ENCODE assay signal across 1 cellular context in the genomic region with DNA sequence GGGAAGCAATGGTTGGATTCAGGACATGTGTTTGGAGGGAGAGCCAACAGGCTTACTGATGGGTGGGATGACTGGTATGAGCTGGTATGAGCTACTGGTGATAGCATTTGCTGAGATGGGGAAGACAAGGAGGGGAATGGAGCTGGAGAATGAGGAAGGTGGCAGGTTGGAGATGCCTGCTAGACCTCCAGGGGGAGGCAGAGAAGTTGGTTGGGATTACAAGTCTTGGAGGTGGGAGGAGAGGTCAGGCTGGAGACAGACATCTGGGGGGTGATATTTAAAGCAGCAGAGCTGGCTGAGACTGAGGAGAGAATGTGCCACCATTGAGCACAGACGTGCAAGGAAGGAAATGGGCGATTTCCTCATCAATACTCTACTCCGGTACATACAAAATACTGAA.
TF ChIP-seq lines count a peak whose summit lies in the region.

No MANE protein-coding gene starts in this region.

TF ChIP-seq in GM23338, 12 proteins besides CTCF, POLR2A, EP300 and RAD21:
- TF ChIP-seq EZH2 (IDR thresholded peaks at IDR 0.05; ENCODE audit: low read depth, unreplicated experiment), result no peak
- TF ChIP-seq EZH2phosphoT487 (IDR thresholded peaks at IDR 0.05; ENCODE audit: unreplicated experiment), result no peak
- TF ChIP-seq JUNB (IDR thresholded peaks at IDR 0.05; ENCODE audit: unreplicated experiment), result no peak
- no peak for TF ChIP-seq NANOG (IDR thresholded peaks at IDR 0.05; ENCODE audit: borderline replicate concordance)
- TF ChIP-seq, protein P1, sequence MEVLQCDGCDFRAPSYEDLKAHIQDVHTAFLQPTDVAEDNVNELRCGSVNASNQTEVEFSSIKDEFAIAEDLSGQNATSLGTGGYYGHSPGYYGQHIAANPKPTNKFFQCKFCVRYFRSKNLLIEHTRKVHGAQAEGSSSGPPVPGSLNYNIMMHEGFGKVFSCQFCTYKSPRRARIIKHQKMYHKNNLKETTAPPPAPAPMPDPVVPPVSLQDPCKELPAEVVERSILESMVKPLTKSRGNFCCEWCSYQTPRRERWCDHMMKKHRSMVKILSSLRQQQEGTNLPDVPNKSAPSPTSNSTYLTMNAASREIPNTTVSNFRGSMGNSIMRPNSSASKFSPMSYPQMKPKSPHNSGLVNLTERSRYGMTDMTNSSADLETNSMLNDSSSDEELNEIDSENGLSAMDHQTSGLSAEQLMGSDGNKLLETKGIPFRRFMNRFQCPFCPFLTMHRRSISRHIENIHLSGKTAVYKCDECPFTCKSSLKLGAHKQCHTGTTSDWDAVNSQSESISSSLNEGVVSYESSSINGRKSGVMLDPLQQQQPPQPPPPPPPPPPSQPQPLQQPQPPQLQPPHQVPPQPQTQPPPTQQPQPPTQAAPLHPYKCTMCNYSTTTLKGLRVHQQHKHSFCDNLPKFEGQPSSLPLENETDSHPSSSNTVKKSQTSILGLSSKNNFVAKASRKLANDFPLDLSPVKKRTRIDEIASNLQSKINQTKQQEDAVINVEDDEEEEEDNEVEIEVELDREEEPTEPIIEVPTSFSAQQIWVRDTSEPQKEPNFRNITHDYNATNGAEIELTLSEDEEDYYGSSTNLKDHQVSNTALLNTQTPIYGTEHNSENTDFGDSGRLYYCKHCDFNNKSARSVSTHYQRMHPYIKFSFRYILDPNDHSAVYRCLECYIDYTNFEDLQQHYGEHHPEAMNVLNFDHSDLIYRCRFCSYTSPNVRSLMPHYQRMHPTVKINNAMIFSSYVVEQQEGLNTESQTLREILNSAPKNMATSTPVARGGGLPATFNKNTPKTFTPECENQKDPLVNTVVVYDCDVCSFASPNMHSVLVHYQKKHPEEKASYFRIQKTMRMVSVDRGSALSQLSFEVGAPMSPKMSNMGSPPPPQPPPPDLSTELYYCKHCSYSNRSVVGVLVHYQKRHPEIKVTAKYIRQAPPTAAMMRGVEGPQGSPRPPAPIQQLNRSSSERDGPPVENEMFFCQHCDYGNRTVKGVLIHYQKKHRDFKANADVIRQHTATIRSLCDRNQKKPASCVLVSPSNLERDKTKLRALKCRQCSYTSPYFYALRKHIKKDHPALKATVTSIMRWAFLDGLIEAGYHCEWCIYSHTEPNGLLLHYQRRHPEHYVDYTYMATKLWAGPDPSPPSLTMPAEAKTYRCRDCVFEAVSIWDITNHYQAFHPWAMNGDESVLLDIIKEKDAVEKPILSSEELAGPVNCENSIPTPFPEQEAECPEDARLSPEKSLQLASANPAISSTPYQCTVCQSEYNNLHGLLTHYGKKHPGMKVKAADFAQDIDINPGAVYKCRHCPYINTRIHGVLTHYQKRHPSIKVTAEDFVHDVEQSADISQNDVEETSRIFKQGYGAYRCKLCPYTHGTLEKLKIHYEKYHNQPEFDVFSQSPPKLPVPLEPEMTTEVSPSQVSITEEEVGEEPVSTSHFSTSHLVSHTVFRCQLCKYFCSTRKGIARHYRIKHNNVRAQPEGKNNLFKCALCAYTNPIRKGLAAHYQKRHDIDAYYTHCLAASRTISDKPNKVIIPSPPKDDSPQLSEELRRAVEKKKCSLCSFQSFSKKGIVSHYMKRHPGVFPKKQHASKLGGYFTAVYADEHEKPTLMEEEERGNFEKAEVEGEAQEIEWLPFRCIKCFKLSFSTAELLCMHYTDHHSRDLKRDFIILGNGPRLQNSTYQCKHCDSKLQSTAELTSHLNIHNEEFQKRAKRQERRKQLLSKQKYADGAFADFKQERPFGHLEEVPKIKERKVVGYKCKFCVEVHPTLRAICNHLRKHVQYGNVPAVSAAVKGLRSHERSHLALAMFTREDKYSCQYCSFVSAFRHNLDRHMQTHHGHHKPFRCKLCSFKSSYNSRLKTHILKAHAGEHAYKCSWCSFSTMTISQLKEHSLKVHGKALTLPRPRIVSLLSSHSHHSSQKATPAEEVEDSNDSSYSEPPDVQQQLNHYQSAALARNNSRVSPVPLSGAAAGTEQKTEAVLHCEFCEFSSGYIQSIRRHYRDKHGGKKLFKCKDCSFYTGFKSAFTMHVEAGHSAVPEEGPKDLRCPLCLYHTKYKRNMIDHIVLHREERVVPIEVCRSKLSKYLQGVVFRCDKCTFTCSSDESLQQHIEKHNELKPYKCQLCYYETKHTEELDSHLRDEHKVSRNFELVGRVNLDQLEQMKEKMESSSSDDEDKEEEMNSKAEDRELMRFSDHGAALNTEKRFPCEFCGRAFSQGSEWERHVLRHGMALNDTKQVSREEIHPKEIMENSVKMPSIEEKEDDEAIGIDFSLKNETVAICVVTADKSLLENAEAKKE (CRISPR knock-in tag; IDR thresholded peaks at IDR 0.05), result no peak
- no peak for TF ChIP-seq ZNF331 (CRISPR knock-in tag; IDR thresholded peaks at IDR 0.05; ENCODE audit: low read depth)
- TF ChIP-seq ZNF114 (CRISPR knock-in tag; IDR thresholded peaks at IDR 0.05), result no peak
- no peak for TF ChIP-seq POLR2AphosphoS5 (IDR thresholded peaks at IDR 0.05; ENCODE audit: low read depth)
- TF ChIP-seq, protein P2, sequence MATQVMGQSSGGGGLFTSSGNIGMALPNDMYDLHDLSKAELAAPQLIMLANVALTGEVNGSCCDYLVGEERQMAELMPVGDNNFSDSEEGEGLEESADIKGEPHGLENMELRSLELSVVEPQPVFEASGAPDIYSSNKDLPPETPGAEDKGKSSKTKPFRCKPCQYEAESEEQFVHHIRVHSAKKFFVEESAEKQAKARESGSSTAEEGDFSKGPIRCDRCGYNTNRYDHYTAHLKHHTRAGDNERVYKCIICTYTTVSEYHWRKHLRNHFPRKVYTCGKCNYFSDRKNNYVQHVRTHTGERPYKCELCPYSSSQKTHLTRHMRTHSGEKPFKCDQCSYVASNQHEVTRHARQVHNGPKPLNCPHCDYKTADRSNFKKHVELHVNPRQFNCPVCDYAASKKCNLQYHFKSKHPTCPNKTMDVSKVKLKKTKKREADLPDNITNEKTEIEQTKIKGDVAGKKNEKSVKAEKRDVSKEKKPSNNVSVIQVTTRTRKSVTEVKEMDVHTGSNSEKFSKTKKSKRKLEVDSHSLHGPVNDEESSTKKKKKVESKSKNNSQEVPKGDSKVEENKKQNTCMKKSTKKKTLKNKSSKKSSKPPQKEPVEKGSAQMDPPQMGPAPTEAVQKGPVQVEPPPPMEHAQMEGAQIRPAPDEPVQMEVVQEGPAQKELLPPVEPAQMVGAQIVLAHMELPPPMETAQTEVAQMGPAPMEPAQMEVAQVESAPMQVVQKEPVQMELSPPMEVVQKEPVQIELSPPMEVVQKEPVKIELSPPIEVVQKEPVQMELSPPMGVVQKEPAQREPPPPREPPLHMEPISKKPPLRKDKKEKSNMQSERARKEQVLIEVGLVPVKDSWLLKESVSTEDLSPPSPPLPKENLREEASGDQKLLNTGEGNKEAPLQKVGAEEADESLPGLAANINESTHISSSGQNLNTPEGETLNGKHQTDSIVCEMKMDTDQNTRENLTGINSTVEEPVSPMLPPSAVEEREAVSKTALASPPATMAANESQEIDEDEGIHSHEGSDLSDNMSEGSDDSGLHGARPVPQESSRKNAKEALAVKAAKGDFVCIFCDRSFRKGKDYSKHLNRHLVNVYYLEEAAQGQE (IDR thresholded peaks at IDR 0.05; ENCODE audit: unreplicated experiment), result no peak
- no peak for TF ChIP-seq CREB1 (CRISPR knock-in tag; IDR thresholded peaks at IDR 0.05; ENCODE audit: low read depth)
- TF ChIP-seq, protein P3, sequence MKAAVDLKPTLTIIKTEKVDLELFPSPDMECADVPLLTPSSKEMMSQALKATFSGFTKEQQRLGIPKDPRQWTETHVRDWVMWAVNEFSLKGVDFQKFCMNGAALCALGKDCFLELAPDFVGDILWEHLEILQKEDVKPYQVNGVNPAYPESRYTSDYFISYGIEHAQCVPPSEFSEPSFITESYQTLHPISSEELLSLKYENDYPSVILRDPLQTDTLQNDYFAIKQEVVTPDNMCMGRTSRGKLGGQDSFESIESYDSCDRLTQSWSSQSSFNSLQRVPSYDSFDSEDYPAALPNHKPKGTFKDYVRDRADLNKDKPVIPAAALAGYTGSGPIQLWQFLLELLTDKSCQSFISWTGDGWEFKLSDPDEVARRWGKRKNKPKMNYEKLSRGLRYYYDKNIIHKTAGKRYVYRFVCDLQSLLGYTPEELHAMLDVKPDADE (IDR thresholded peaks at IDR 0.05), result no peak
- no peak for TF ChIP-seq STAT1 (IDR thresholded peaks at IDR 0.05; ENCODE audit: unreplicated experiment)
TF ChIP-seq in GM23338: peak in this region for 0.
